14 cellular contexts compared by ENCODE assay signal in the genomic region with DNA sequence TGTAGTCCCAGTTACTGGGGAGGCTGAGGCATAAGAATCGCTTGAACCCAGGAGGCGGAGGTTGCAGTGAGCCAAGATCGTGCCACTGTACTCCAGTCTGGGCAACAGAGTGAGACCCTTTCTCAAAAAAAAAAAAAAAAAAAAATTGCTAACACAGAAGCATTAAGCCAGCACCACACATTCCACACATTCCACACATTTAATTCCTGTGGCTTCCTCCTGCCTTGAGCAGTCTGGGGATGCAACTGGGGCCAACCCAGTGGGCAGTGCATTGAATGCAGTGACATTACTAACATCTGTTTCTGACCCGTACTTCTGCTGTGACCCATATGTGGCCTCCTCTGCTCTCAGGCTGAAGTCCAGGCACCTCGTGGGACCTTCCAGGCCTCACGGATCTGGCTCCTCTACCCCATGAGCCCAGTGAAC.
A peak's percentile ranks its signal among the peaks of the same experiment; 100 is the strongest.
DNase-seq lines count a peak whose midpoint lies in the region; ATAC-seq and TF ChIP-seq lines count a peak whose summit lies in the region.
"Had no signal": no experiment of that assay in that cellular context is flagged by ENCODE, and none has a peak within 500 bp of the region (broad histone marks: within the 10 kb centered on the region; RNA-seq: fewer than 3 reads in every experiment).

No MANE protein-coding gene starts in this region.

- H3K27ac ChIP-seq in AG04450 (ENCODE audit: low read depth, low read length), result peak overlapping the region; percentile 11

- POLR2A ChIA-PET in AG04450 (lab: Yijun Ruan, JAX), result no interaction called here

- no peaks in the 10 kb centered on the region for H3K36me3 ChIP-seq in kidney epithelial cell (ENCODE audit: control insufficient read depth, insufficient read depth, low read length)

- H3K27me3 ChIP-seq in AG04450 (ENCODE audit: control insufficient read depth, insufficient read depth, low read length) (no peaks in the 10 kb centered on the region), kidney epithelial cell (ENCODE audit: control insufficient read depth, insufficient read depth, low read length) (no peaks in the 10 kb centered on the region)

- TF ChIP-seq CTCF in AG04450 (IDR thresholded peaks at IDR 0.05; ENCODE audit: low read depth, low read length), result no peak
- no peak for TF ChIP-seq CTCF in astrocyte of the spinal cord (IDR thresholded peaks at IDR 0.05; ENCODE audit: low read depth, low read length)
- TF ChIP-seq CTCF in kidney epithelial cell (IDR thresholded peaks at IDR 0.05; ENCODE audit: insufficient read depth, low read length, poor library complexity, severe bottlenecking), result no peak

- DNase-seq in AG04450 (ENCODE audit: low read depth, low spot score), result peak; percentile 26
- peak; percentile 66 for DNase-seq in HK-2 (ENCODE audit: unreplicated experiment)
- DNase-seq in astrocyte of the spinal cord (ENCODE audit: low read depth, low spot score), result peak; percentile 70
- peak; percentile 73 for DNase-seq in kidney epithelial cell (ENCODE audit: low read depth)
- no peak for DNase-seq in inferior parietal cortex (ENCODE audit: extremely low spot score)
- DNase-seq in NCI-H2029 (lab: John Stamatoyannopoulos, UW), result no peak
- DNase-seq in pons (ENCODE audit: low spot score), result no peak
- DNase-seq: activated B cell treated with CpG ODN at 0.5 μM for 24 hours; activated gamma-delta T cell treated with Interleukin-2 at 50 U/mL for 16 hours; CD4-positive, CD25-positive, alpha-beta regulatory T cell; effector CD4-positive, alpha-beta T cell; NCI-H1105; right cardiac atrium had no signal

- peaks cover 12% of the 10 kb centered on the region for H3K9me3 ChIP-seq in AG04450 (ENCODE audit: control insufficient read depth, insufficient read depth, low read length)

- ATAC-seq in HG02840 (IDR thresholded peaks at IDR 0.05; ENCODE audit: low FRiP score, unreplicated experiment), result no peak
- ATAC-seq: right cardiac atrium had no signal

- H3K4me3 ChIP-seq in AG04450 (ENCODE audit: low read depth, low read length) (no peak overlapping the region), astrocyte of the spinal cord (ENCODE audit: low read depth, low read length) (no peak overlapping the region), kidney epithelial cell (ENCODE audit: low read depth, low read length) (no peak overlapping the region)

- in situ Hi-C loops in astrocyte of the spinal cord (cut with HindIII; ENCODE audit: low sequenced_read_pairs), result no loop called here

- CTCF ChIA-PET in AG04450 (lab: Charles Lee), result interaction anchor here (1.4 kb wide), 1 partner anchor 10 kb away, joined by 3 read pairs; no protein-coding TSS in a partner anchor

Comparison
In these comparisons a context has a peak if more than half of its experiments do, and no peak if none do; other contexts are left out.
1. DNase-seq: peak in AG04450 (single experiment), HK-2 (single experiment), astrocyte of the spinal cord (single experiment) and kidney epithelial cell (single experiment); none in inferior parietal cortex (single experiment), NCI-H2029 (single experiment) and pons (single experiment).